8 cellular contexts compared by ENCODE assay signal in genomic region chr16:13036600-13036999, GRCh38.
DNase-seq lines count a peak whose midpoint lies in the region; ATAC-seq and TF ChIP-seq lines count a peak whose summit lies in the region.

No MANE protein-coding gene starts in this region.

- ATAC-seq in HG03025 (IDR thresholded peaks at IDR 0.05; ENCODE audit: low FRiP score, unreplicated experiment) (no peak), HG03457 (IDR thresholded peaks at IDR 0.05; ENCODE audit: unreplicated experiment) (no peak), HG03571 (IDR thresholded peaks at IDR 0.05; ENCODE audit: unreplicated experiment) (no peak)

- no peak overlapping the region for H3K14ac ChIP-seq in neuronal stem cell (ENCODE audit: low read length)

- H3K27ac ChIP-seq in neuronal stem cell (replicated peaks; ENCODE audit: low read length), result no peak overlapping the region

- H2AK5ac ChIP-seq in neuronal stem cell (ENCODE audit: low read depth, low read length), result no peak overlapping the region

- no peak overlapping the region for H2BK120ac ChIP-seq in neuronal stem cell (ENCODE audit: low read depth, low read length)

- WGBS in neuronal stem cell (ENCODE audit: extremely low coverage in 2 of 2, insufficient read length in 2 of 2, insufficient replicate concordance in 1 of 2), 2 donors, result no CpG with 5 or more reads among the region's 4 CpGs

- no peak overlapping the region for H4K8ac ChIP-seq in neuronal stem cell (ENCODE audit: low read depth, low read length)

- H3K9ac ChIP-seq in neuronal stem cell (ENCODE audit: low read depth, low read length, poor library complexity), result no peak overlapping the region

- H3K27me3 ChIP-seq in neuronal stem cell (ENCODE audit: control insufficient read depth in 3 of 3, insufficient read depth in 3 of 3, low read depth in 1 of 3, low read length in 3 of 3), result no peaks in the 10 kb centered on the region

- H3K4me2 ChIP-seq in neuronal stem cell (ENCODE audit: insufficient read depth, low read length, poor library complexity, severe bottlenecking), result no peak overlapping the region

- no peak overlapping the region for H2AFZ ChIP-seq in neuronal stem cell (ENCODE audit: low read length)

- H3K36me3 ChIP-seq in neuronal stem cell (replicated peaks in 1 of 2; ENCODE audit: control insufficient read depth in 2 of 2, insufficient read depth in 2 of 2, low read length in 2 of 2), result no peaks in the 10 kb centered on the region

- TF ChIP-seq CTCF in GM12865 (IDR thresholded peaks at IDR 0.05; ENCODE audit: insufficient read depth, low read depth, low read length, missing control alignments) (no peak), cardiac fibroblast (IDR thresholded peaks at IDR 0.05; ENCODE audit: low read depth, low read length) (no peak)

- no peak overlapping the region for H4K91ac ChIP-seq in neuronal stem cell (ENCODE audit: low read depth, low read length, poor library complexity)

- DNase-seq in GM12865 (ENCODE audit: low read depth), result peak; percentile 33
- DNase-seq in NAMALWA (ENCODE audit: low spot score), result peak; percentile 52
- peak; percentile 22 to 30 for DNase-seq in cardiac fibroblast (ENCODE audit: low read depth in 2 of 2)
- peak; percentile 65 for DNase-seq in neuronal stem cell (ENCODE audit: low spot score)
- no peak for DNase-seq in activated effector memory CD4-positive, alpha-beta T cell treated with anti-CD3 and anti-CD28 coated beads, Interleukin-2, amount 50 U/mL, for 16 hours

- peaks cover 0 to 7% of the 10 kb centered on the region in 2 donors for H3K4me1 ChIP-seq in neuronal stem cell (ENCODE audit: control insufficient read depth in 2 of 2, insufficient read depth in 1 of 2, low read depth in 1 of 2, low read length in 2 of 2)

- H3K23ac ChIP-seq in neuronal stem cell (ENCODE audit: low read depth, low read length, poor library complexity), result no peak overlapping the region

- no peak overlapping the region for H2BK15ac ChIP-seq in neuronal stem cell (ENCODE audit: low read length)

- H2BK5ac ChIP-seq in neuronal stem cell (ENCODE audit: low read length), result no peak overlapping the region

- H2BK12ac ChIP-seq in neuronal stem cell (ENCODE audit: low read length), result no peak overlapping the region

- no peak overlapping the region for H3K4ac ChIP-seq in neuronal stem cell (ENCODE audit: low read length)

- H3K18ac ChIP-seq in neuronal stem cell (ENCODE audit: low read length), result no peak overlapping the region

- H3K9me3 ChIP-seq in neuronal stem cell (replicated peaks in 1 of 2; ENCODE audit: control insufficient read depth in 2 of 2, insufficient read depth in 1 of 2, low read depth in 1 of 2, low read length in 2 of 2), result no peaks in the 10 kb centered on the region

- no peaks in the 10 kb centered on the region for H3K79me1 ChIP-seq in neuronal stem cell (ENCODE audit: low read depth, low read length)

- H3K4me3 ChIP-seq in GM12865 (ENCODE audit: low read depth, low read length) (no peak overlapping the region), cardiac fibroblast (replicated peaks in 1 of 2; ENCODE audit: low read depth in 2 of 2, low read length in 2 of 2) (no peak overlapping the region), neuronal stem cell (ENCODE audit: low read length in 2 of 2) (no peak overlapping the region)
